ENCODE assay signal across 10 cellular contexts in genomic region chr19:843180-843835, GRCh38. TPM values are rescaled to one million over a fixed set of nuclear protein-coding genes. Genes with fewer than 3 reads are reported as not detected.
DNase-seq lines count a peak whose midpoint lies in the region; ATAC-seq and TF ChIP-seq lines count a peak whose summit lies in the region.
"Had no signal": no experiment of that assay in that cellular context is flagged by ENCODE, and none has a peak within 500 bp of the region (broad histone marks: within the 10 kb centered on the region; RNA-seq: fewer than 3 reads in every experiment).

No MANE protein-coding gene starts in this region.

- no peaks in the 10 kb centered on the region for H3K36me3 ChIP-seq in smooth muscle cell (ENCODE audit: low read depth)

- intact Hi-C loops in right cardiac atrium (cut with DNase I), result no loop called here

- peak overlapping the region; percentile 42 for H3K4me3 ChIP-seq in right cardiac atrium (ENCODE audit: low read length)
- H3K4me3 ChIP-seq in smooth muscle cell, result no peak overlapping the region

- no peak overlapping the region for H2AFZ ChIP-seq in smooth muscle cell (ENCODE audit: low read depth)

- no peak for TF ChIP-seq CTCF in smooth muscle cell (IDR thresholded peaks at IDR 0.05; ENCODE audit: borderline replicate concordance, insufficient read depth, poor library complexity, severe bottlenecking)

- no peaks in the 10 kb centered on the region for H3F3A ChIP-seq in smooth muscle cell (ENCODE audit: low read depth)

- H3K9me3 ChIP-seq in right cardiac atrium (ENCODE audit: control insufficient read depth, low read length), result no peaks in the 10 kb centered on the region
- H3K9me3 ChIP-seq in smooth muscle cell (replicated peaks; ENCODE audit: low read depth), result no peaks in the 10 kb centered on the region

- DNase-seq in NCI-H1105 treated with DMSO at 0.1 percent for 48 hours (lab: John Stamatoyannopoulos, UW), result peak; percentile 30
- DNase-seq in NCI-H1105 (lab: John Stamatoyannopoulos, UW), result no peak
- peak; percentile 35 for DNase-seq in SW480 (ENCODE audit: low spot score)
- DNase-seq in right cardiac atrium, result peak in 2 of 3 donors; percentile 80 to 81
- DNase-seq in smooth muscle cell (lab: John Stamatoyannopoulos, UW; ENCODE audit: unreplicated experiment), result no peak
- DNase-seq in LoVo (ENCODE audit: low spot score), result no peak
- no peak for DNase-seq in T-helper 9 cell
- DNase-seq: erythroblast had no signal

- 7% methylated on average over 46 of the region's 46 CpGs for WGBS in right cardiac atrium
- 19% methylated on average over 21 of the region's 46 CpGs for WGBS in smooth muscle cell (ENCODE audit: low lambda C conversion rate)

- no peaks in the 10 kb centered on the region for H4K20me1 ChIP-seq in smooth muscle cell (ENCODE audit: low read depth)

- no peak overlapping the region for H3K9ac ChIP-seq in smooth muscle cell (ENCODE audit: low read depth)

- H3K79me2 ChIP-seq in smooth muscle cell (ENCODE audit: low read depth), result no peaks in the 10 kb centered on the region

- no peaks in the 10 kb centered on the region for H3K4me1 ChIP-seq in right cardiac atrium (ENCODE audit: control insufficient read depth, insufficient read depth, low read length)
- H3K4me1 ChIP-seq in smooth muscle cell (ENCODE audit: low read depth), result no peaks in the 10 kb centered on the region

- ATAC-seq in right cardiac atrium, result peak; percentile 27 to 67
- no peak for ATAC-seq in HG03097 (IDR thresholded peaks at IDR 0.05; ENCODE audit: low FRiP score, unreplicated experiment)

- H3K27ac ChIP-seq in right cardiac atrium (ENCODE audit: low read length), result no peak overlapping the region
- no peak overlapping the region for H3K27ac ChIP-seq in smooth muscle cell (ENCODE audit: low read depth)

- no peaks in the 10 kb centered on the region for H3K27me3 ChIP-seq in right cardiac atrium (ENCODE audit: control insufficient read depth, insufficient read depth)
- H3K27me3 ChIP-seq in smooth muscle cell (ENCODE audit: low read depth), result peaks cover 25% of the 10 kb centered on the region

- peak overlapping the region; percentile 54 for H3K4me2 ChIP-seq in smooth muscle cell

RNA-seq across cellular contexts. Expression of gene PRTN3, which starts 2.5 kb away (rescaled TPM):
- total RNA-seq in right cardiac atrium (not detected), smooth muscle cell (not detected in 2 replicates)
- polyA plus RNA-seq in right cardiac atrium (not detected), smooth muscle cell (not detected in 2 replicates)
- total RNA-seq: natural killer cell treated with Interleukin-12 subunit alpha and Interleukin-12 subunit beta and Interleukin-15 and Interleukin-18, amount 100 ng/mL, for 72 hours had no signal

RNA-seq across cellular contexts. Expression of gene ELANE, which starts 8.8 kb away (rescaled TPM):
- total RNA-seq in right cardiac atrium (1 to 10 TPM in 3 of 4 donors, under 1 TPM in 1; 0.85 to 2.6 (median 1.9) TPM), smooth muscle cell (not detected in 2 replicates)
- polyA plus RNA-seq in right cardiac atrium (3.4 TPM), smooth muscle cell (not detected in 2 replicates)
- total RNA-seq: natural killer cell treated with Interleukin-12 subunit alpha and Interleukin-12 subunit beta and Interleukin-15 and Interleukin-18, amount 100 ng/mL, for 72 hours had no signal

RNA-seq across cellular contexts. Expression of gene AZU1, which starts 15.7 kb away (rescaled TPM):
- total RNA-seq in right cardiac atrium (not detected), smooth muscle cell (0.45 and 8.0 TPM in 2 replicates)
- polyA plus RNA-seq in right cardiac atrium (0.11 TPM), smooth muscle cell (0.32 and 2.2 TPM in 2 replicates)

RNA-seq across cellular contexts. Expression of gene CFD, which starts 16.2 kb away (rescaled TPM):
- total RNA-seq in right cardiac atrium (100 to 1,000 TPM; 221 to 590 (median 310) TPM), smooth muscle cell (not detected in 2 replicates)
- polyA plus RNA-seq in right cardiac atrium (869 TPM), smooth muscle cell (0.34 and 1.9 TPM in 2 replicates)

RNA-seq across cellular contexts. Expression of gene PLPPR3, which starts 21.6 kb away (rescaled TPM):
- total RNA-seq in right cardiac atrium (not detected), smooth muscle cell (6.5 and 10.7 TPM in 2 replicates)
- polyA plus RNA-seq in right cardiac atrium (0.05 TPM), smooth muscle cell (13.7 and 14.7 TPM in 2 replicates)
- total RNA-seq: natural killer cell treated with Interleukin-12 subunit alpha and Interleukin-12 subunit beta and Interleukin-15 and Interleukin-18, amount 100 ng/mL, for 72 hours had no signal

Comparison
In these comparisons a context has a peak if more than half of its experiments do, and no peak if none do; other contexts are left out.
1. DNase-seq: peak in NCI-H1105 treated with DMSO at 0.1 percent for 48 hours (single experiment), SW480 (single experiment) and right cardiac atrium (2 of 3); none in NCI-H1105 (single experiment), smooth muscle cell (single experiment), LoVo (single experiment) and T-helper 9 cell (single experiment).